Comparison of ENCODE assay signal across 10 cellular contexts in genomic region chr5:39270172-39270848, GRCh38. TPM values are rescaled to one million over a fixed set of nuclear protein-coding genes. Genes with fewer than 3 reads are reported as not detected.
DNase-seq lines count a peak whose midpoint lies in the region; ATAC-seq and TF ChIP-seq lines count a peak whose summit lies in the region.
"Had no signal": no experiment of that assay in that cellular context is flagged by ENCODE, and none has a peak within 500 bp of the region (broad histone marks: within the 10 kb centered on the region; RNA-seq: fewer than 3 reads in every experiment).

No MANE protein-coding gene starts in this region.

- peak; percentile 81 for ATAC-seq in GM21576 (IDR thresholded peaks at IDR 0.05; ENCODE audit: unreplicated experiment)

- H4K20me1 ChIP-seq in Karpas-422 (ENCODE audit: insufficient read depth, low read depth, low read length) = no peaks in the 10 kb centered on the region

- peak overlapping the region; percentile 88 to 98 (median 90) for H3K27ac Mint-ChIP-seq in immature natural killer cell

- in situ Hi-C loops in GM13977 (cut with MboI; ENCODE audit: low pct_unique_long_range_greater_than_20kb, low sequenced_read_pairs, unreplicated experiment) = no loop called here

- no peaks in the 10 kb centered on the region for H3K9me3 Mint-ChIP-seq in immature natural killer cell

- peak overlapping the region; percentile 89 to 99 (median 92) for H3K4me3 Mint-ChIP-seq in immature natural killer cell

- DNase-seq in GM13977 (ENCODE audit: low spot score) = peak; percentile 32
- peak; percentile 45 for DNase-seq in Karpas-422
- DNase-seq in immature natural killer cell = peak; percentile 57 to 64 (median 60)
- no peak for DNase-seq in T-helper 9 cell
- no peak for DNase-seq in NCI-H2227 (lab: John Stamatoyannopoulos, UW; ENCODE audit: unreplicated experiment)
- DNase-seq in NCI-H446 (lab: John Stamatoyannopoulos, UW) = no peak
- DNase-seq in COLO829 (ENCODE audit: low spot score) = no peak
- DNase-seq: occipital lobe had no signal

- no peak for TF ChIP-seq CTCF in GM13977 (IDR thresholded peaks at IDR 0.05; ENCODE audit: extremely low read depth, insufficient read depth, missing control alignments)

- no peaks in the 10 kb centered on the region for H3K36me3 ChIP-seq in Karpas-422 (ENCODE audit: insufficient read depth, low read length)

- H2AFZ ChIP-seq in Karpas-422 (ENCODE audit: low read length) = peak overlapping the region; percentile 11; the same call in 1 of the 2 replicates

- H3K27ac ChIP-seq in Karpas-422 (ENCODE audit: low read length) = peak overlapping the region; percentile 53; the same call in 1 of the 2 replicates
- H3K27ac ChIP-seq: SK-N-MC had no signal

- H3K4me1 Mint-ChIP-seq in immature natural killer cell = peaks cover 81 to 95% of the 10 kb centered on the region in 2 donors

- H3K79me2 ChIP-seq in Karpas-422 (ENCODE audit: low read length) = no peaks in the 10 kb centered on the region

- peaks cover 0 to 4% (median 0%) of the 10 kb centered on the region in 3 donors for H3K36me3 Mint-ChIP-seq in immature natural killer cell

- H3K27me3 ChIP-seq in Karpas-422 (ENCODE audit: low read length) = no peaks in the 10 kb centered on the region

- peaks cover 18% of the 10 kb centered on the region for H3K4me1 ChIP-seq in Karpas-422 (ENCODE audit: low read length)

- no peak overlapping the region for H3K4me3 ChIP-seq in Karpas-422 (ENCODE audit: low read length)
- H3K4me3 ChIP-seq: SK-N-MC had no signal

- H3K27me3 Mint-ChIP-seq in immature natural killer cell (ENCODE audit: low read depth in 3 of 3) = peaks cover 0 to 3% (median 0%) of the 10 kb centered on the region in 3 donors

- no peaks in the 10 kb centered on the region for H3K9me3 ChIP-seq in Karpas-422 (ENCODE audit: low read length)

- peak overlapping the region; percentile 11; the same call in 1 of the 2 replicates for H3K9ac ChIP-seq in Karpas-422 (ENCODE audit: low read length)

- H3K9me2 ChIP-seq in Karpas-422 (replicated peaks; ENCODE audit: insufficient read depth, low read length) = no peaks in the 10 kb centered on the region

- peak overlapping the region; percentile 32 for H3K4me2 ChIP-seq in Karpas-422 (ENCODE audit: low read depth, low read length, poor library complexity, severe bottlenecking)

RNA-seq across cellular contexts. Expression of gene FYB1, which starts 50.9 kb away (rescaled TPM):
- 2.7 and 2.8 TPM in 2 replicates for total RNA-seq in Karpas-422 (2014; rRNA removed; shearing (Covaris generic); ENCODE audit: low replicate concordance)
- polyA plus RNA-seq in immature natural killer cell = 100 to 1,000 TPM in 1 of 3 donors, 10 to 100 TPM in 2; 50.6 to 205 (median 80.2) TPM

Comparison
In these comparisons a context has a peak if more than half of its experiments do, and no peak if none do; other contexts are left out.
1. DNase-seq: peak in GM13977 (single experiment), Karpas-422 (single experiment) and immature natural killer cell (3 of 3); none in T-helper 9 cell (single experiment), NCI-H2227 (single experiment), NCI-H446 (0 of 2) and COLO829 (single experiment).